ENCODE assay signal across 1 cellular context in the genomic region with DNA sequence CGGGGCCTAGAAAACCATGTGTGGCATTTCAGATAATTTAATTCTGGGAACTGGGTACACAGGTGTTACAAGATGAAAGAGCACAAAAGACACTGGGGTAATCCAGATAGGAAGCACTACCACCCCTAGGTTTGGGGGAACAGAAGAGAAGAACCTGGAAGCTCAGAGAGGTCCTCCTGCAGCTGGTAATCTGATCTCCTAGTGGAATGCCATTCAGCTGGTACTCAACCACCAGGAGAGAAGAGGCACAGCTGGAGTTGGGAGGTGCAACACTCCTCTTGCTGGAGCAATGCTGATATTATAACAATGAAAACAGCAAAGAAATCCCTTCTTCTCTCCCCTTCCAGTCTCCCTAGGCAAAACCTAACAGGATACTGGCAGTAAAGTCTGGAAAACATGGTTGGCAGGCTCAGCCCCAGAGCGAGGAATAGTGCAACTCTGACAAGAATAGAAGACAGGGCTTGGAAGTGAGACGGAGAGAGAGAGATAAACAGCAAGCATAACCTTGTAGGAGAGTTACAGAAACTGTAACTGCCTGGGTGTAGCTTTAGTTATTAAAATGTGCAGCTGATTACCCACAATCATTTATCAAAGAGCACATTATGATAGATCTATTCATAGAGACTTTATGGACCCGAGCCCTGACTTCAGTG.
TF ChIP-seq lines count a peak whose summit lies in the region.

No MANE protein-coding gene starts in this region.

TF ChIP-seq in GM23338, 12 proteins besides CTCF, POLR2A, EP300 and RAD21 (continued from another document):
- TF ChIP-seq, protein P1, sequence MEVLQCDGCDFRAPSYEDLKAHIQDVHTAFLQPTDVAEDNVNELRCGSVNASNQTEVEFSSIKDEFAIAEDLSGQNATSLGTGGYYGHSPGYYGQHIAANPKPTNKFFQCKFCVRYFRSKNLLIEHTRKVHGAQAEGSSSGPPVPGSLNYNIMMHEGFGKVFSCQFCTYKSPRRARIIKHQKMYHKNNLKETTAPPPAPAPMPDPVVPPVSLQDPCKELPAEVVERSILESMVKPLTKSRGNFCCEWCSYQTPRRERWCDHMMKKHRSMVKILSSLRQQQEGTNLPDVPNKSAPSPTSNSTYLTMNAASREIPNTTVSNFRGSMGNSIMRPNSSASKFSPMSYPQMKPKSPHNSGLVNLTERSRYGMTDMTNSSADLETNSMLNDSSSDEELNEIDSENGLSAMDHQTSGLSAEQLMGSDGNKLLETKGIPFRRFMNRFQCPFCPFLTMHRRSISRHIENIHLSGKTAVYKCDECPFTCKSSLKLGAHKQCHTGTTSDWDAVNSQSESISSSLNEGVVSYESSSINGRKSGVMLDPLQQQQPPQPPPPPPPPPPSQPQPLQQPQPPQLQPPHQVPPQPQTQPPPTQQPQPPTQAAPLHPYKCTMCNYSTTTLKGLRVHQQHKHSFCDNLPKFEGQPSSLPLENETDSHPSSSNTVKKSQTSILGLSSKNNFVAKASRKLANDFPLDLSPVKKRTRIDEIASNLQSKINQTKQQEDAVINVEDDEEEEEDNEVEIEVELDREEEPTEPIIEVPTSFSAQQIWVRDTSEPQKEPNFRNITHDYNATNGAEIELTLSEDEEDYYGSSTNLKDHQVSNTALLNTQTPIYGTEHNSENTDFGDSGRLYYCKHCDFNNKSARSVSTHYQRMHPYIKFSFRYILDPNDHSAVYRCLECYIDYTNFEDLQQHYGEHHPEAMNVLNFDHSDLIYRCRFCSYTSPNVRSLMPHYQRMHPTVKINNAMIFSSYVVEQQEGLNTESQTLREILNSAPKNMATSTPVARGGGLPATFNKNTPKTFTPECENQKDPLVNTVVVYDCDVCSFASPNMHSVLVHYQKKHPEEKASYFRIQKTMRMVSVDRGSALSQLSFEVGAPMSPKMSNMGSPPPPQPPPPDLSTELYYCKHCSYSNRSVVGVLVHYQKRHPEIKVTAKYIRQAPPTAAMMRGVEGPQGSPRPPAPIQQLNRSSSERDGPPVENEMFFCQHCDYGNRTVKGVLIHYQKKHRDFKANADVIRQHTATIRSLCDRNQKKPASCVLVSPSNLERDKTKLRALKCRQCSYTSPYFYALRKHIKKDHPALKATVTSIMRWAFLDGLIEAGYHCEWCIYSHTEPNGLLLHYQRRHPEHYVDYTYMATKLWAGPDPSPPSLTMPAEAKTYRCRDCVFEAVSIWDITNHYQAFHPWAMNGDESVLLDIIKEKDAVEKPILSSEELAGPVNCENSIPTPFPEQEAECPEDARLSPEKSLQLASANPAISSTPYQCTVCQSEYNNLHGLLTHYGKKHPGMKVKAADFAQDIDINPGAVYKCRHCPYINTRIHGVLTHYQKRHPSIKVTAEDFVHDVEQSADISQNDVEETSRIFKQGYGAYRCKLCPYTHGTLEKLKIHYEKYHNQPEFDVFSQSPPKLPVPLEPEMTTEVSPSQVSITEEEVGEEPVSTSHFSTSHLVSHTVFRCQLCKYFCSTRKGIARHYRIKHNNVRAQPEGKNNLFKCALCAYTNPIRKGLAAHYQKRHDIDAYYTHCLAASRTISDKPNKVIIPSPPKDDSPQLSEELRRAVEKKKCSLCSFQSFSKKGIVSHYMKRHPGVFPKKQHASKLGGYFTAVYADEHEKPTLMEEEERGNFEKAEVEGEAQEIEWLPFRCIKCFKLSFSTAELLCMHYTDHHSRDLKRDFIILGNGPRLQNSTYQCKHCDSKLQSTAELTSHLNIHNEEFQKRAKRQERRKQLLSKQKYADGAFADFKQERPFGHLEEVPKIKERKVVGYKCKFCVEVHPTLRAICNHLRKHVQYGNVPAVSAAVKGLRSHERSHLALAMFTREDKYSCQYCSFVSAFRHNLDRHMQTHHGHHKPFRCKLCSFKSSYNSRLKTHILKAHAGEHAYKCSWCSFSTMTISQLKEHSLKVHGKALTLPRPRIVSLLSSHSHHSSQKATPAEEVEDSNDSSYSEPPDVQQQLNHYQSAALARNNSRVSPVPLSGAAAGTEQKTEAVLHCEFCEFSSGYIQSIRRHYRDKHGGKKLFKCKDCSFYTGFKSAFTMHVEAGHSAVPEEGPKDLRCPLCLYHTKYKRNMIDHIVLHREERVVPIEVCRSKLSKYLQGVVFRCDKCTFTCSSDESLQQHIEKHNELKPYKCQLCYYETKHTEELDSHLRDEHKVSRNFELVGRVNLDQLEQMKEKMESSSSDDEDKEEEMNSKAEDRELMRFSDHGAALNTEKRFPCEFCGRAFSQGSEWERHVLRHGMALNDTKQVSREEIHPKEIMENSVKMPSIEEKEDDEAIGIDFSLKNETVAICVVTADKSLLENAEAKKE (CRISPR knock-in tag; IDR thresholded peaks at IDR 0.05) = peak; percentile 100
- TF ChIP-seq EZH2phosphoT487 (IDR thresholded peaks at IDR 0.05; ENCODE audit: unreplicated experiment) (no peak), NANOG (IDR thresholded peaks at IDR 0.05; ENCODE audit: borderline replicate concordance) (peak; percentile 59; the same call in 1 of the 2 replicates), EZH2 (IDR thresholded peaks at IDR 0.05; ENCODE audit: low read depth, unreplicated experiment) (no peak), POLR2AphosphoS5 (IDR thresholded peaks at IDR 0.05; ENCODE audit: low read depth) (no peak), CREB1 (CRISPR knock-in tag; IDR thresholded peaks at IDR 0.05; ENCODE audit: low read depth) (0 out of 2 replicates have a peak, but pooled peaks have one; percentile 12), STAT1 (IDR thresholded peaks at IDR 0.05; ENCODE audit: unreplicated experiment) (no peak)
